Comparison of ENCODE assay signal across 2 cellular contexts in the genomic region with DNA sequence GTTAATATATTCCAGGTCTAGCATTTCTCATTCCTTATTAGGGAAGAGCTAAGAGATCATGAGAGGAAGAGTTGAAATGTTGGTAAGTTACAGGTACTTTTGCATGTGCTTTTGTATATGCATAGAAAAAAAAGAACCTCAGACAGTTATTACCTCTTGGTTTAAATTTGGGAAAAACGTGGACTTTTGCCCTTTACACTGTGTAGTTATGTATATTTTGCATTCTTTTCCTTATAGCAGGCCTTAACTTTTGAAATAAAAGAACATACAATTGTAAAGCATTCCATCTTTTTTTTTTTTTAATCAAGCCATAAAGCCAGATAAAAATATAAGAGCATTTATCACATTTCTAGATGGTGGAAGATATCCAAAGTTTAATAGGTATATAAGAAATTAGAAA.
TF ChIP-seq lines count a peak whose summit lies in the region.

No MANE protein-coding gene starts in this region.

TF ChIP-seq in HepG2, 621 proteins besides CTCF, POLR2A, EP300 and RAD21:
- TF ChIP-seq, protein P1, sequence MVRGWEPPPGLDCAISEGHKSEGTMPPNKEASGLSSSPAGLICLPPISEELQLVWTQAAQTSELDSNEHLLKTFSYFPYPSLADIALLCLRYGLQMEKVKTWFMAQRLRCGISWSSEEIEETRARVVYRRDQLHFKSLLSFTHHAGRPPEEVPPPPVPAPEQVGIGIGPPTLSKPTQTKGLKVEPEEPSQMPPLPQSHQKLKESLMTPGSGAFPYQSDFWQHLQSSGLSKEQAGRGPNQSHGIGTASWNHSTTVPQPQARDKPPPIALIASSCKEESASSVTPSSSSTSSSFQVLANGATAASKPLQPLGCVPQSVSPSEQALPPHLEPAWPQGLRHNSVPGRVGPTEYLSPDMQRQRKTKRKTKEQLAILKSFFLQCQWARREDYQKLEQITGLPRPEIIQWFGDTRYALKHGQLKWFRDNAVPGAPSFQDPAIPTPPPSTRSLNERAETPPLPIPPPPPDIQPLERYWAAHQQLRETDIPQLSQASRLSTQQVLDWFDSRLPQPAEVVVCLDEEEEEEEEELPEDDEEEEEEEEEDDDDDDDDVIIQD (CRISPR knock-in tag; IDR thresholded peaks at IDR 0.05; ENCODE audit: low read depth): peak; percentile 49; the same call in 1 of the 2 replicates
- TF ChIP-seq RARG (CRISPR knock-in tag; IDR thresholded peaks at IDR 0.05; ENCODE audit: low read depth): no peak
- TF ChIP-seq, protein P2, sequence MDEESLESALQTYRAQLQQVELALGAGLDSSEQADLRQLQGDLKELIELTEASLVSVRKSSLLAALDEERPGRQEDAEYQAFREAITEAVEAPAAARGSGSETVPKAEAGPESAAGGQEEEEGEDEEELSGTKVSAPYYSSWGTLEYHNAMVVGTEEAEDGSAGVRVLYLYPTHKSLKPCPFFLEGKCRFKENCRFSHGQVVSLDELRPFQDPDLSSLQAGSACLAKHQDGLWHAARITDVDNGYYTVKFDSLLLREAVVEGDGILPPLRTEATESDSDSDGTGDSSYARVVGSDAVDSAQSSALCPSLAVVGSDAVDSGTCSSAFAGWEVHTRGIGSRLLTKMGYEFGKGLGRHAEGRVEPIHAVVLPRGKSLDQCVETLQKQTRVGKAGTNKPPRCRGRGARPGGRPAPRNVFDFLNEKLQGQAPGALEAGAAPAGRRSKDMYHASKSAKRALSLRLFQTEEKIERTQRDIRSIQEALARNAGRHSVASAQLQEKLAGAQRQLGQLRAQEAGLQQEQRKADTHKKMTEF (CRISPR knock-in tag; IDR thresholded peaks at IDR 0.05): no peak
- no peak for TF ChIP-seq ELF3 (CRISPR knock-in tag; IDR thresholded peaks at IDR 0.05)
- TF ChIP-seq ZNF607 (CRISPR knock-in tag; IDR thresholded peaks at IDR 0.05; ENCODE audit: borderline replicate concordance): no peak

TF ChIP-seq in IMR-90, 13 proteins besides CTCF, POLR2A, EP300 and RAD21 (continued from another document):
- no peak for TF ChIP-seq MAZ (IDR thresholded peaks at IDR 0.05; ENCODE audit: borderline replicate concordance, low read depth, low read length)
- TF ChIP-seq, protein P3, sequence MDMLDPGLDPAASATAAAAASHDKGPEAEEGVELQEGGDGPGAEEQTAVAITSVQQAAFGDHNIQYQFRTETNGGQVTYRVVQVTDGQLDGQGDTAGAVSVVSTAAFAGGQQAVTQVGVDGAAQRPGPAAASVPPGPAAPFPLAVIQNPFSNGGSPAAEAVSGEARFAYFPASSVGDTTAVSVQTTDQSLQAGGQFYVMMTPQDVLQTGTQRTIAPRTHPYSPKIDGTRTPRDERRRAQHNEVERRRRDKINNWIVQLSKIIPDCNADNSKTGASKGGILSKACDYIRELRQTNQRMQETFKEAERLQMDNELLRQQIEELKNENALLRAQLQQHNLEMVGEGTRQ (IDR thresholded peaks at IDR 0.05; ENCODE audit: low read depth, low read length): no peak
- no peak for TF ChIP-seq FOS (IDR thresholded peaks at IDR 0.05; ENCODE audit: low read depth, low read length)
- no peak for TF ChIP-seq BHLHE40 (IDR thresholded peaks at IDR 0.05; ENCODE audit: low read depth, low read length)
